Comparison of ENCODE assay signal across 21 cellular contexts in genomic region chr17:81151039-81151677, GRCh38. TPM values are rescaled to one million over a fixed set of nuclear protein-coding genes. Genes with fewer than 3 reads are reported as not detected.
A peak's percentile ranks its signal among the peaks of the same experiment; 100 is the strongest.
DNase-seq lines count a peak whose midpoint lies in the region; ATAC-seq and TF ChIP-seq lines count a peak whose summit lies in the region.
"Had no signal": no experiment of that assay in that cellular context is flagged by ENCODE, and none has a peak within 500 bp of the region (broad histone marks: within the 10 kb centered on the region; RNA-seq: fewer than 3 reads in every experiment).

No MANE protein-coding gene starts in this region.

- peaks cover 12% of the 10 kb centered on the region for H3K4me1 ChIP-seq in lower lobe of right lung
- peaks cover 9 to 16% (median 15%) of the 10 kb centered on the region in 4 donors for H3K4me1 ChIP-seq in upper lobe of left lung
- H3K4me1 ChIP-seq: BE2C had no signal

- no peak for TF ChIP-seq EP300 in upper lobe of left lung (IDR thresholded peaks at IDR 0.05)

- H3K4me1 Mint-ChIP-seq in activated naive CD4-positive, alpha-beta T cell treated with anti-CD3 and anti-CD28 coated beads for 36 hours (ENCODE audit: low read depth): no peaks in the 10 kb centered on the region
- H3K4me1 Mint-ChIP-seq in dendritic cell treated with granulocyte-macrophage colony-stimulating factor and Interleukin-4, amounts not matched to agents 40 ng/mL and 50 ng/mL, for 4 days (ENCODE audit: low read depth): peaks cover 62% of the 10 kb centered on the region
- H3K4me1 Mint-ChIP-seq: CD8-positive, alpha-beta memory T cell; GM23338 had no signal

- H3K36me3 ChIP-seq in lower lobe of right lung: no peaks in the 10 kb centered on the region
- H3K36me3 ChIP-seq in upper lobe of left lung: no peaks in the 10 kb centered on the region
- H3K36me3 ChIP-seq: BE2C had no signal

- no peak overlapping the region for H3K4me3 Mint-ChIP-seq in activated naive CD4-positive, alpha-beta T cell treated with anti-CD3 and anti-CD28 coated beads for 36 hours
- peak overlapping the region; percentile 21 for H3K4me3 Mint-ChIP-seq in dendritic cell treated with granulocyte-macrophage colony-stimulating factor and Interleukin-4, amounts not matched to agents 40 ng/mL and 50 ng/mL, for 4 days
- H3K4me3 Mint-ChIP-seq: CD8-positive, alpha-beta memory T cell; GM23338; HFFc6 had no signal

- no peaks in the 10 kb centered on the region for H3K9me3 Mint-ChIP-seq in activated naive CD4-positive, alpha-beta T cell treated with anti-CD3 and anti-CD28 coated beads for 36 hours
- peaks cover 6% of the 10 kb centered on the region for H3K9me3 Mint-ChIP-seq in dendritic cell treated with granulocyte-macrophage colony-stimulating factor and Interleukin-4, amounts not matched to agents 40 ng/mL and 50 ng/mL, for 4 days
- H3K9me3 Mint-ChIP-seq: CD8-positive, alpha-beta memory T cell; HFFc6 had no signal

- peaks cover 3% of the 10 kb centered on the region for H3K27me3 Mint-ChIP-seq in activated naive CD4-positive, alpha-beta T cell treated with anti-CD3 and anti-CD28 coated beads for 36 hours (ENCODE audit: low read depth)
- no peaks in the 10 kb centered on the region for H3K27me3 Mint-ChIP-seq in dendritic cell treated with granulocyte-macrophage colony-stimulating factor and Interleukin-4, amounts not matched to agents 40 ng/mL and 50 ng/mL, for 4 days

- peaks cover 4% of the 10 kb centered on the region for H3K27me3 ChIP-seq in lower lobe of right lung (ENCODE audit: low read depth)
- no peaks in the 10 kb centered on the region for H3K27me3 ChIP-seq in upper lobe of left lung
- H3K27me3 ChIP-seq: BE2C had no signal

- peak overlapping the region; percentile 5 for H3K27ac Mint-ChIP-seq in activated naive CD4-positive, alpha-beta T cell treated with anti-CD3 and anti-CD28 coated beads for 36 hours
- peak overlapping the region; percentile 96 for H3K27ac Mint-ChIP-seq in dendritic cell treated with granulocyte-macrophage colony-stimulating factor and Interleukin-4, amounts not matched to agents 40 ng/mL and 50 ng/mL, for 4 days
- H3K27ac Mint-ChIP-seq: CD8-positive, alpha-beta memory T cell; GM23338; HFFc6 had no signal

- intact Hi-C loops in activated naive CD4-positive, alpha-beta T cell treated with anti-CD3 and anti-CD28 coated beads for 36 hours (cut with micrococcal nuclease): no loop called here
- intact Hi-C loops in dendritic cell treated with granulocyte-macrophage colony-stimulating factor and Interleukin-4, amounts not matched to agents 40 ng/mL and 50 ng/mL, for 4 days (cut with micrococcal nuclease): no loop called here
- intact Hi-C loops in lower lobe of right lung (cut with DNase I): no loop called here

- H3K27ac ChIP-seq in lower lobe of right lung (peak overlapping the region; percentile 53), upper lobe of left lung (peak overlapping the region; percentile 41 to 84 (median 76))

- WGBS in upper lobe of left lung, 2 donors: 49 to 71% methylated on average over 6 to 11 of the region's 18 CpGs

- H3K4me3 ChIP-seq in lower lobe of right lung (no peak overlapping the region), upper lobe of left lung (no peak overlapping the region)
- H3K4me3 ChIP-seq: GM23338 had no signal

- no peaks in the 10 kb centered on the region for H3K9me3 ChIP-seq in lower lobe of right lung
- H3K9me3 ChIP-seq in upper lobe of left lung: no peaks in the 10 kb centered on the region
- H3K9me3 ChIP-seq: BE2C had no signal

- CTCF ChIA-PET in activated naive CD4-positive, alpha-beta T cell treated with anti-CD3 and anti-CD28 coated beads for 36 hours (lab: Charles Lee): no interaction called here

- TF ChIP-seq POLR2A in upper lobe of left lung (IDR thresholded peaks at IDR 0.05): no peak

- no peak for ATAC-seq in lower lobe of right lung
- no peak for ATAC-seq in upper lobe of left lung (ENCODE audit: low FRiP score in 2 of 2)
- ATAC-seq in HG03196 (IDR thresholded peaks at IDR 0.05; ENCODE audit: unreplicated experiment): no peak
- ATAC-seq: GM23338 had no signal

- no peak for DNase-seq in activated naive CD4-positive, alpha-beta T cell treated with anti-CD3 and anti-CD28 coated beads for 36 hours
- DNase-seq in activated naive CD4-positive, alpha-beta T cell treated with anti-CD3 and anti-CD28 coated beads, Interleukin-2, amount 50 U/mL, for 16 hours: no peak
- DNase-seq in lower lobe of right lung (no peak), upper lobe of left lung (peak in 1 of 2 donors; percentile 57), NCI-H510A treated with DMSO at 0.1 percent for 48 hours (lab: John Stamatoyannopoulos, UW) (no peak), T-helper 9 cell (no peak)
- DNase-seq: 8988T; BE2C; CD8-positive, alpha-beta memory T cell; DMS79; HFFc6; NCI-H1048; NCI-H1436 treated with DMSO at 0.1 percent for 48 hours; NCI-H2029 treated with DMSO at 0.1 percent for 48 hours; NCI-H2171 treated with DMSO at 0.1 percent for 48 hours; NCI-H510A; NCI-H82 had no signal

- TF ChIP-seq CTCF in lower lobe of right lung (IDR thresholded peaks at IDR 0.05) (no peak), upper lobe of left lung (IDR thresholded peaks at IDR 0.05) (no peak)

- H3K36me3 Mint-ChIP-seq in activated naive CD4-positive, alpha-beta T cell treated with anti-CD3 and anti-CD28 coated beads for 36 hours (ENCODE audit: low read depth): no peaks in the 10 kb centered on the region
- H3K36me3 Mint-ChIP-seq in dendritic cell treated with granulocyte-macrophage colony-stimulating factor and Interleukin-4, amounts not matched to agents 40 ng/mL and 50 ng/mL, for 4 days (ENCODE audit: low read depth): no peaks in the 10 kb centered on the region
- H3K36me3 Mint-ChIP-seq: CD8-positive, alpha-beta memory T cell had no signal

RNA-seq across cellular contexts. Expression of gene PVALEF, which starts 14.1 kb away (rescaled TPM):
- total RNA-seq in activated naive CD4-positive, alpha-beta T cell treated with anti-CD3 and anti-CD28 coated beads for 36 hours: not detected
- total RNA-seq in lower lobe of right lung (not detected), upper lobe of left lung (not detected)
- total RNA-seq: CD8-positive, alpha-beta memory T cell; GM23338; HFFc6; MCF 10A had no signal

RNA-seq across cellular contexts. Expression of gene AATK, which starts 14.9 kb away (rescaled TPM):
- total RNA-seq in activated naive CD4-positive, alpha-beta T cell treated with anti-CD3 and anti-CD28 coated beads for 36 hours: under 1 TPM in 1 of 2 experiments, not detected in 1; 0.32 TPM
- total RNA-seq in lower lobe of right lung (64.0 TPM), upper lobe of left lung (100 to 1,000 TPM in 3 of 6 donors, 10 to 100 TPM in 3; 39.2 to 144 (median 92.2) TPM)

Comparison
In these comparisons a context has a peak if more than half of its experiments do, and no peak if none do; other contexts are left out.
1. RNA of gene AATK, which starts 14.9 kb away (total RNA-seq): 39.2 to 144 TPM in upper lobe of left lung and 64.0 TPM in lower lobe of right lung (single experiment); 0.32 TPM in activated naive CD4-positive, alpha-beta T cell treated with anti-CD3 and anti-CD28 coated beads for 36 hours; every median in the first group is over 10 times any median in the second.